18 cellular contexts compared by ENCODE assay signal in the genomic region with DNA sequence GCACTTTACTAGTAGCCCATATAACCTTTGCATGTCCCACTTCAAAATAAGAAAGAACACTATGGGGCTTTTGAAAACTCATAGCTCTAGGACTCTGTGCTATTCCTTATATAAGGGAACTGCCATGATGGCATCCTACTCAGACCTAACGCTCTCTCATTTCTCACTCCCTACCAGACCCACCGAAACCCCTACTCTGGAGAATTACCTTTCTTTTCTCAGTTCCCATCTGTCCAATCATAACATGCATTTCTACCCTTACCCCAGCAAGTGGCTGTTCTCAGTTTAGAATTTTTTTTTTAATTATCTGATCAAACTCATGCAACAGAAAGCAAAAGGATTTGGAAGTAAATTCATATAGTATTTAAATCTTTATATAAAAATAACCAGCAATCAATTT. TPM values are rescaled to one million over a fixed set of nuclear protein-coding genes. Genes with fewer than 3 reads are reported as not detected.
A peak's percentile ranks its signal among the peaks of the same experiment; 100 is the strongest.
DNase-seq lines count a peak whose midpoint lies in the region; ATAC-seq lines count a peak whose summit lies in the region.
"Had no signal": no experiment of that assay in that cellular context is flagged by ENCODE, and none has a peak within 500 bp of the region (broad histone marks: within the 10 kb centered on the region; RNA-seq: fewer than 3 reads in every experiment).

No MANE protein-coding gene starts in this region.

- no peak overlapping the region for H3K27ac ChIP-seq in right cardiac atrium (ENCODE audit: low read length)
- H3K27ac ChIP-seq: epithelial cell of prostate, heart right ventricle, PC-9 had no signal

- H3K9me3 ChIP-seq in right cardiac atrium (ENCODE audit: control insufficient read depth, low read length) = no peaks in the 10 kb centered on the region
- H3K9me3 ChIP-seq: heart right ventricle had no signal

- H3K4me1 ChIP-seq in right cardiac atrium (ENCODE audit: control insufficient read depth, insufficient read depth, low read length) = no peaks in the 10 kb centered on the region

- intact Hi-C loops in right cardiac atrium (cut with DNase I) = loop anchor here in 3 of 4 donors (2.0 to 5.0 kb wide), 3 partner anchors 222 to 226 kb away; no protein-coding TSS in a partner anchor

- no peaks in the 10 kb centered on the region for H3K27me3 ChIP-seq in right cardiac atrium (ENCODE audit: control insufficient read depth, insufficient read depth)
- H3K27me3 ChIP-seq: heart right ventricle had no signal

- 96% methylated on average over 2 of the region's 2 CpGs for WGBS in right cardiac atrium

- peak; percentile 69 for ATAC-seq in GM18498 (IDR thresholded peaks at IDR 0.05; ENCODE audit: unreplicated experiment)
- peak; percentile 82 for ATAC-seq in GM19395 (IDR thresholded peaks at IDR 0.05; ENCODE audit: unreplicated experiment)
- peak; percentile 45 for ATAC-seq in HG02759 (IDR thresholded peaks at IDR 0.05; ENCODE audit: unreplicated experiment)
- peak; percentile 70 for ATAC-seq in HG03378 (IDR thresholded peaks at IDR 0.05; ENCODE audit: unreplicated experiment)
- ATAC-seq in right cardiac atrium = no peak
- ATAC-seq: heart right ventricle had no signal

- DNase-seq in inferior parietal cortex (ENCODE audit: extremely low spot score) = no peak
- DNase-seq in right cardiac atrium = no peak
- DNase-seq in kidney tubule cell (ENCODE audit: low spot score) = no peak
- no peak for DNase-seq in NCI-H2081 treated with DMSO at 0.1 percent for 48 hours (lab: John Stamatoyannopoulos, UW)
- DNase-seq: ACHN, Calu3, GF-D8, heart right ventricle, HFFc6, NCI-H1105, NCI-H446, PC-9, posterior cingulate gyrus had no signal

- H3K4me3 ChIP-seq in right cardiac atrium (ENCODE audit: low read length) = no peak overlapping the region
- H3K4me3 ChIP-seq: heart right ventricle, PC-9 had no signal

RNA-seq across cellular contexts. Expression of gene CARNMT1, which starts 27.3 kb away (rescaled TPM):
- total RNA-seq in right cardiac atrium = 10 to 100 TPM; 10.0 to 14.9 (median 12.5) TPM
- polyA plus RNA-seq in right cardiac atrium = 3.7 TPM

RNA-seq across cellular contexts. Expression of gene C9orf40, which starts 48.1 kb away (rescaled TPM):
- total RNA-seq in right cardiac atrium = 1 to 10 TPM; 2.2 to 3.4 (median 2.5) TPM
- polyA plus RNA-seq in right cardiac atrium = 2.3 TPM

Comparison
In these comparisons a context has a peak if more than half of its experiments do, and no peak if none do; other contexts are left out.
1. ATAC-seq: peak in GM18498 (single experiment), GM19395 (single experiment), HG02759 (single experiment) and HG03378 (single experiment); none in right cardiac atrium (0 of 2).